ENCODE assay signal across 14 cellular contexts in genomic region chr2:42901076-42901645, GRCh38.
A peak's percentile ranks its signal among the peaks of the same experiment; 100 is the strongest.
DNase-seq lines count a peak whose midpoint lies in the region; ATAC-seq and TF ChIP-seq lines count a peak whose summit lies in the region.
"Had no signal": no experiment of that assay in that cellular context is flagged by ENCODE, and none has a peak within 500 bp of the region (broad histone marks: within the 10 kb centered on the region; RNA-seq: fewer than 3 reads in every experiment).

No MANE protein-coding gene starts in this region.

- peak overlapping the region; percentile 24 for H3K4me2 ChIP-seq in IMR-90 (ENCODE audit: low read depth, low read length)
- H3K4me2 ChIP-seq in hepatocyte, result no peak overlapping the region

- TF ChIP-seq POLR2A in IMR-90 (IDR thresholded peaks at IDR 0.05; ENCODE audit: low read depth, low read length) (no peak), transverse colon (IDR thresholded peaks at IDR 0.05) (no peak)

- TF ChIP-seq CTCF in IMR-90 (conservative IDR thresholded peaks at IDR 0.05; ENCODE audit: low read depth, low read length), result no peak
- no peak for TF ChIP-seq CTCF in astrocyte of the spinal cord (IDR thresholded peaks at IDR 0.05; ENCODE audit: low read depth, low read length)
- no peak for TF ChIP-seq CTCF in hepatocyte (IDR thresholded peaks at IDR 0.05; ENCODE audit: poor library complexity)
- TF ChIP-seq CTCF in transverse colon (IDR thresholded peaks at IDR 0.05), result no peak

- H3K14ac ChIP-seq in IMR-90 (replicated peaks; ENCODE audit: low read depth, low read length), result peak overlapping the region; percentile 79

- peak overlapping the region; percentile 7; the same call in 1 of the 2 replicates for H3K18ac ChIP-seq in IMR-90 (ENCODE audit: low read depth, low read length)

- DNase-seq in IMR-90 (peak; percentile 75), astrocyte of the spinal cord (ENCODE audit: low read depth, low spot score) (peak; percentile 49), hepatocyte (ENCODE audit: low spot score) (no peak), transverse colon (no peak), NOMO-1 (lab: John Stamatoyannopoulos, UW; ENCODE audit: unreplicated experiment in 2 of 2) (no peak), amygdala (lab: John Stamatoyannopoulos, UW) (no peak)
- DNase-seq: activated naive CD8-positive, alpha-beta T cell treated with anti-CD3 and anti-CD28 coated beads, Interleukin-2, amount 10 ng/mL, durations not matched to agents 7 days and 5 days; activated T-cell treated with anti-CD3 and anti-CD28 coated beads for 4 hours; COR-L47; NCI-H1092 treated with DMSO at 0.1 percent for 48 hours; NCI-H345; retina; stimulated activated CD4-positive, alpha-beta T cell treated with anti-CD3 and anti-CD28 coated beads, Interleukin-4, amount 100 ng/mL, for 4 hours had no signal

- H4K8ac ChIP-seq in IMR-90 (ENCODE audit: low read depth in 2 of 2, low read length in 2 of 2), result peak overlapping the region in 1 of 2 experiments; percentile 60; a peak in 1 of 4 replicates

- peak overlapping the region; percentile 40; the same call in 1 of the 2 replicates for H2BK20ac ChIP-seq in IMR-90 (ENCODE audit: low read depth, low read length)

- no peak overlapping the region for H3K56ac ChIP-seq in IMR-90 (ENCODE audit: extremely low read depth, insufficient read depth, low read length)

- CTCF ChIA-PET in IMR-90 (lab: Yijun Ruan, JAX), result interaction anchor here (1.0 kb wide), 1 partner anchor 22 kb away, joined by 3 read pairs; no protein-coding TSS in a partner anchor

- H3K79me2 ChIP-seq in hepatocyte, result no peaks in the 10 kb centered on the region

- H3K4me1 ChIP-seq in IMR-90 (ENCODE audit: control insufficient read depth, insufficient read depth, low read length), result peaks cover 12% of the 10 kb centered on the region
- peaks cover 29% of the 10 kb centered on the region for H3K4me1 ChIP-seq in hepatocyte (ENCODE audit: insufficient read depth)
- peaks cover 7 to 11% (median 9%) of the 10 kb centered on the region in 4 donors for H3K4me1 ChIP-seq in transverse colon

- dilution Hi-C loops in IMR-90 (cut with HindIII; ENCODE audit: low sequenced_read_pairs, unreplicated experiment), result no loop called here

- peak overlapping the region; percentile 68; the same call in 1 of the 2 replicates for H3K4ac ChIP-seq in IMR-90 (ENCODE audit: low read depth, low read length)

- no peak overlapping the region for H2AK5ac ChIP-seq in IMR-90 (ENCODE audit: low read depth, low read length)

- intact Hi-C loops in IMR-90 (cut with micrococcal nuclease) (no loop called here), transverse colon (cut with DNase I; ENCODE audit: low total_unique reads) (loop anchor here (5.0 kb wide), 1 partner anchor 339 kb away; no protein-coding TSS in a partner anchor)

- no peak overlapping the region for H4K5ac ChIP-seq in IMR-90 (ENCODE audit: low read depth, low read length)

- peak overlapping the region; percentile 36; the same call in 1 of the 3 replicates for H2BK15ac ChIP-seq in IMR-90 (ENCODE audit: low read depth, low read length)

- H3K23ac ChIP-seq in IMR-90 (ENCODE audit: low read depth, low read length), result peak overlapping the region; percentile 17; the same call in 1 of the 2 replicates

- ATAC-seq in IMR-90 (ENCODE audit: low read depth) (peak; percentile 79), HG03135 (IDR thresholded peaks at IDR 0.05; ENCODE audit: unreplicated experiment) (no peak)

- H2AFZ ChIP-seq in IMR-90 (replicated peaks; ENCODE audit: low read length, poor library complexity) (peak overlapping the region; percentile 88), hepatocyte (no peak overlapping the region)

- no peak overlapping the region for H3K9ac ChIP-seq in IMR-90 (ENCODE audit: low read depth, low read length)

- H3K9me3 ChIP-seq in IMR-90 (ENCODE audit: control insufficient read depth, insufficient read depth, low read length) (no peaks in the 10 kb centered on the region), hepatocyte (ENCODE audit: low read depth) (no peaks in the 10 kb centered on the region), transverse colon (no peaks in the 10 kb centered on the region)

- in situ Hi-C loops in IMR-90 (cut with MboI; ENCODE audit: low sequenced_read_pairs), result no loop called here
- in situ Hi-C loops in astrocyte of the spinal cord (cut with HindIII; ENCODE audit: low sequenced_read_pairs), result no loop called here
- in situ Hi-C loops in transverse colon (cut with MboI; ENCODE audit: low pct_ligation_motif_present in 1 of 4, low pct_unique_long_range_greater_than_20kb in 1 of 4, low sequenced_read_pairs in 3 of 4), result no loop called here

- H2BK120ac ChIP-seq in IMR-90 (ENCODE audit: low read depth, low read length), result peak overlapping the region; percentile 57; the same call in 1 of the 2 replicates

- 42% methylated on average over 2 of the region's 4 CpGs; no CpG with 5 or more reads in 1 of the 2 experiments for WGBS in IMR-90 (ENCODE audit: extremely low coverage in 2 of 2, insufficient read length in 1 of 2), 2 experiments
- 64% methylated on average over 4 of the region's 4 CpGs for WGBS in hepatocyte (ENCODE audit: low lambda C conversion rate, missing lambda C conversion rate)
- 50 to 72% methylated on average over 1 to 4 of the region's 4 CpGs for WGBS in transverse colon (ENCODE audit: low coverage in 1 of 2), 2 donors

- H4K91ac ChIP-seq in IMR-90 (ENCODE audit: insufficient read depth, low read depth, low read length), result 0 out of 2 replicates have a peak overlapping the region, but pooled peaks have one; percentile 3

- H3K9me1 ChIP-seq in IMR-90 (ENCODE audit: insufficient read depth, low read length), result peaks cover 13% of the 10 kb centered on the region

- H4K20me1 ChIP-seq in IMR-90 (ENCODE audit: insufficient read depth, low read length), result no peaks in the 10 kb centered on the region
- H4K20me1 ChIP-seq in hepatocyte (ENCODE audit: insufficient read depth, poor library complexity, severe bottlenecking), result no peaks in the 10 kb centered on the region

- BruUV-seq in IMR-90 (replicated peaks; lab: Mats Ljungman, UMichigan), result no TSS peak

- TF ChIP-seq EP300 in transverse colon (IDR thresholded peaks at IDR 0.05; ENCODE audit: low read depth), result no peak

- H3K79me1 ChIP-seq in IMR-90 (ENCODE audit: low read depth in 1 of 2, low read length in 2 of 2), result no peaks in the 10 kb centered on the region

- H2AK9ac ChIP-seq in IMR-90 (replicated peaks; ENCODE audit: low read depth, low read length, poor library complexity), result peak overlapping the region; percentile 48

- H3K27ac ChIP-seq in IMR-90 (ENCODE audit: insufficient read depth, low read length) (no peak overlapping the region; the same call in 1 of the 2 replicates), hepatocyte (peak overlapping the region; percentile 71), transverse colon (peak overlapping the region in 3 of 4 donors; percentile 11 to 31 (median 18))

- no peak overlapping the region for H2BK5ac ChIP-seq in IMR-90 (ENCODE audit: low read depth, low read length, poor library complexity, severe bottlenecking)

- POLR2A ChIA-PET in IMR-90 (lab: Charles Lee; ENCODE audit: unreplicated experiment), result no interaction called here

- H3K27me3 ChIP-seq in IMR-90 (ENCODE audit: control insufficient read depth, insufficient read depth, low read length) (no peaks in the 10 kb centered on the region), hepatocyte (no peaks in the 10 kb centered on the region), transverse colon (no peaks in the 10 kb centered on the region)

- no peaks in the 10 kb centered on the region for H3K9me2 ChIP-seq in hepatocyte (replicated peaks; ENCODE audit: insufficient read depth)

- H3K4me3 ChIP-seq in IMR-90 (ENCODE audit: insufficient read depth, low read depth, low read length), result no peak overlapping the region
- H3K4me3 ChIP-seq in astrocyte of the spinal cord (ENCODE audit: low read depth, low read length), result no peak overlapping the region
- no peak overlapping the region for H3K4me3 ChIP-seq in hepatocyte
- H3K4me3 ChIP-seq in transverse colon, result no peak overlapping the region

- TF ChIP-seq RAD21 in IMR-90 (IDR thresholded peaks at IDR 0.05; ENCODE audit: low read length), result no peak

- no peaks in the 10 kb centered on the region for H3K36me3 ChIP-seq in IMR-90 (ENCODE audit: control insufficient read depth, insufficient read depth, low read length)
- no peaks in the 10 kb centered on the region for H3K36me3 ChIP-seq in hepatocyte (replicated peaks; ENCODE audit: insufficient read depth, low read depth)
- H3K36me3 ChIP-seq in transverse colon, result no peaks in the 10 kb centered on the region

TF ChIP-seq in IMR-90, 13 proteins besides CTCF, POLR2A, EP300 and RAD21:
- TF ChIP-seq RFX5 (IDR thresholded peaks at IDR 0.05; ENCODE audit: low read depth, low read length), result no peak
- 0 out of 2 replicates have a peak, but pooled peaks have one; percentile 14 for TF ChIP-seq FOS (IDR thresholded peaks at IDR 0.05; ENCODE audit: low read depth, low read length)
TF ChIP-seq in IMR-90: peak in this region for 1.

Comparison
In these comparisons a context has a peak if more than half of its experiments do, and no peak if none do; other contexts are left out.
1. DNase-seq: peak in IMR-90 (single experiment) and astrocyte of the spinal cord (single experiment); none in hepatocyte (single experiment), transverse colon (single experiment), NOMO-1 (0 of 2) and amygdala (0 of 56).